8 cellular contexts compared by ENCODE assay signal in the genomic region with DNA sequence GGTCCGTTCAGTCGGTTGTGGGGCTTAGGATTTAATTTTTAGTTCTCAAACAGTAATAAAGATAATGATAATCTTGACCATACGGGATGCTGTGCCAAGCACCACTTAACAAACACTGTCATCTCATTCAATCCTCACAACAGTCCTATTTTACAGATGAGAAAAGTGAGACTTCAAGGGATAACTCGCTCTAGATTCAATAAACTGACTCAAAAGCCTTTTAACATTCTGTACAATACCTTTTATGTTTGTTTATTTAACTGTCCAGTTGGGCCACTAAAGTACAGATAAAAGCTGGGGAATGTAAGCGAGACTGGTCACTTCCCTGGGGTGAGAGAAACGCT. TPM values are rescaled to one million over a fixed set of nuclear protein-coding genes. Genes with fewer than 3 reads are reported as not detected.
DNase-seq lines count a peak whose midpoint lies in the region; ATAC-seq and TF ChIP-seq lines count a peak whose summit lies in the region.

No MANE protein-coding gene starts in this region.

- peak overlapping the region in 1 of 2 donors; percentile 61 for H3K27ac ChIP-seq in right atrium auricular region

- no peak for TF ChIP-seq POLR2A in erythroblast (IDR thresholded peaks at IDR 0.05; ENCODE audit: low read length)

- H3K4me3 Mint-ChIP-seq in brain = peak overlapping the region; percentile 91 to 98 (median 93)

- intact Hi-C loops in left cardiac atrium (cut with DNase I) = no loop called here

- H3K36me3 ChIP-seq in right atrium auricular region = no peaks in the 10 kb centered on the region

- H3K4me1 Mint-ChIP-seq in brain = peaks cover 27% of the 10 kb centered on the region

- TF ChIP-seq CTCF in right atrium auricular region (IDR thresholded peaks at IDR 0.05) = no peak
- no peak for TF ChIP-seq CTCF in brain (conservative IDR thresholded peaks at IDR 0.05)
- no peak for TF ChIP-seq CTCF in GM20000 (IDR thresholded peaks at IDR 0.05; ENCODE audit: extremely low read depth, missing control alignments)

- H3K4me3 ChIP-seq in right atrium auricular region (peak overlapping the region; percentile 68 to 85), mononuclear cell (ENCODE audit: low read length) (peak overlapping the region; percentile 56)

- peaks cover 0 to 2% (median 0%) of the 10 kb centered on the region in 5 experiments for H3K9me3 Mint-ChIP-seq in brain

- H3K9me3 ChIP-seq in right atrium auricular region = no peaks in the 10 kb centered on the region
- H3K9me3 ChIP-seq in mononuclear cell (ENCODE audit: low read depth, low read length) = no peaks in the 10 kb centered on the region

- no peak for DNase-seq in right atrium auricular region (ENCODE audit: low spot score)
- no peak for DNase-seq in left cardiac atrium
- DNase-seq in GM20000 (ENCODE audit: low spot score) = no peak
- no peak for DNase-seq in NCI-H2107 treated with DMSO at 0.1 percent for 48 hours (lab: John Stamatoyannopoulos, UW; ENCODE audit: unreplicated experiment)
- DNase-seq in erythroblast (lab: John Stamatoyannopoulos, UW) = no peak
- DNase-seq in activated CD4-positive, CD25-positive, alpha-beta regulatory T cell (lab: John Stamatoyannopoulos, UW) = no peak

- peaks cover 18% of the 10 kb centered on the region for H3K27me3 Mint-ChIP-seq in brain

- H3K36me3 Mint-ChIP-seq in brain = no peaks in the 10 kb centered on the region

- peak overlapping the region; percentile 41 to 89 (median 55) for H3K27ac Mint-ChIP-seq in brain

- H3K27me3 ChIP-seq in right atrium auricular region = no peaks in the 10 kb centered on the region
- H3K27me3 ChIP-seq in mononuclear cell (ENCODE audit: insufficient read depth, low read length) = peaks cover 32% of the 10 kb centered on the region

- peaks cover 0 to 19% of the 10 kb centered on the region in 2 donors for H3K4me1 ChIP-seq in right atrium auricular region
- peaks cover 17% of the 10 kb centered on the region for H3K4me1 ChIP-seq in mononuclear cell (ENCODE audit: insufficient read depth, low read length)

- ATAC-seq in left cardiac atrium = no peak

RNA-seq across cellular contexts. Expression of a gene that starts 0.4 kb away (rescaled TPM):
- total RNA-seq in right atrium auricular region = 1 to 10 TPM; 1.2 to 3.7 TPM
- 1 to 10 TPM; 3.4 to 4.5 TPM for total RNA-seq in left cardiac atrium
- not detected for polyA plus RNA-seq in brain (ENCODE audit: insufficient read depth, low read depth, low replicate concordance)
- 0.42 TPM for total RNA-seq in mononuclear cell

RNA-seq across cellular contexts. Expression of a gene that starts 33.0 kb away (rescaled TPM):
- total RNA-seq in right atrium auricular region (10 to 100 TPM; 22.2 to 26.7 TPM), left cardiac atrium (10 to 100 TPM; 22.0 to 28.2 TPM), mononuclear cell (0.10 TPM)
- 2.1 TPM for polyA plus RNA-seq in brain (ENCODE audit: insufficient read depth, low read depth, low replicate concordance)

Comparison
In these comparisons a context has a peak if more than half of its experiments do, and no peak if none do; other contexts are left out.
1. RNA of a gene that starts 33.0 kb away (total RNA-seq): 22.0 to 28.2 TPM in left cardiac atrium and 22.2 to 26.7 TPM in right atrium auricular region; 0.10 TPM in mononuclear cell (single experiment); every median in the first group is over 10 times any median in the second.